In genomic region chr2:218010838-218011616, GRCh38 we compare ENCODE assay signal across 9 cellular contexts. TPM values are rescaled to one million over a fixed set of nuclear protein-coding genes. Genes with fewer than 3 reads are reported as not detected.
DNase-seq lines count a peak whose midpoint lies in the region; ATAC-seq and TF ChIP-seq lines count a peak whose summit lies in the region.
"Had no signal": no experiment of that assay in that cellular context is flagged by ENCODE, and none has a peak within 500 bp of the region (broad histone marks: within the 10 kb centered on the region; RNA-seq: fewer than 3 reads in every experiment).

No MANE protein-coding gene starts in this region.

- ATAC-seq in GM19324 (IDR thresholded peaks at IDR 0.05; ENCODE audit: low FRiP score, unreplicated experiment) (no peak), GM21737 (IDR thresholded peaks at IDR 0.05; ENCODE audit: unreplicated experiment) (no peak)

- DNase-seq in HAP-1 (ENCODE audit: low spot score in 2 of 2) (no peak), NT2/D1 (ENCODE audit: low read depth, low spot score) (no peak), fibroblast of pulmonary artery (ENCODE audit: low read depth) (peak; percentile 44), SW480 (ENCODE audit: low spot score) (no peak)

- in situ Hi-C loops in HAP-1 (cut with MboI; ENCODE audit: low sequenced_read_pairs): no loop called here

- H3K9me3 ChIP-seq in HAP-1: no peaks in the 10 kb centered on the region
- H3K9me3 ChIP-seq in NT2/D1 (ENCODE audit: insufficient read depth, low read length): no peaks in the 10 kb centered on the region
- no peaks in the 10 kb centered on the region for H3K9me3 ChIP-seq in skeletal muscle satellite cell (replicated peaks; ENCODE audit: low read length)
- H3K9me3 ChIP-seq: SJCRH30 had no signal

- H3K27me3 ChIP-seq in HAP-1 (ENCODE audit: low read depth) (0 out of 2 replicates have a peak, but pooled peaks cover 3% of the 10 kb centered on the region), NT2/D1 (ENCODE audit: insufficient read depth, insufficient read length) (peaks cover 45% of the 10 kb centered on the region), skeletal muscle satellite cell (ENCODE audit: control insufficient read depth, insufficient read depth, low read length) (no peaks in the 10 kb centered on the region)

- H3K9ac ChIP-seq in NT2/D1 (ENCODE audit: insufficient read length, low read depth) (peak overlapping the region; percentile 73), skeletal muscle satellite cell (ENCODE audit: low read depth, low read length) (no peak overlapping the region)

- no peak for TF ChIP-seq CTCF in fibroblast of pulmonary artery (IDR thresholded peaks at IDR 0.05; ENCODE audit: low read length, missing control alignments)

- H3K4me1 ChIP-seq in HAP-1 (no peaks in the 10 kb centered on the region), NT2/D1 (ENCODE audit: insufficient read depth, insufficient read length) (peaks cover 20% of the 10 kb centered on the region), skeletal muscle satellite cell (ENCODE audit: control insufficient read depth, insufficient read depth, low read length) (peaks cover 36% of the 10 kb centered on the region)
- H3K4me1 ChIP-seq: SJCRH30 had no signal

- peak overlapping the region; percentile 46 for H3K4me3 ChIP-seq in HAP-1
- no peak overlapping the region for H3K4me3 ChIP-seq in NT2/D1 (ENCODE audit: insufficient read length, low read depth)
- peak overlapping the region; percentile 67 for H3K4me3 ChIP-seq in fibroblast of pulmonary artery (replicated peaks; ENCODE audit: low read depth, low read length)
- H3K4me3 ChIP-seq in skeletal muscle satellite cell (ENCODE audit: low read length): peak overlapping the region; percentile 83

- peak overlapping the region; percentile 97 for H3K4me2 ChIP-seq in skeletal muscle satellite cell (ENCODE audit: low read length)

- H3K36me3 ChIP-seq in HAP-1 (replicated peaks) (no peaks in the 10 kb centered on the region), NT2/D1 (ENCODE audit: insufficient read depth, insufficient read length, low read length) (no peaks in the 10 kb centered on the region), skeletal muscle satellite cell (ENCODE audit: insufficient read depth, low read length) (no peaks in the 10 kb centered on the region)
- H3K36me3 ChIP-seq: SJCRH30 had no signal

RNA-seq across cellular contexts. Expression of gene TNS1, which starts 8.2 kb away (rescaled TPM):
- 44.9 and 97.0 TPM in 2 replicates for total RNA-seq in skeletal muscle satellite cell (2012; rRNA removed)

RNA-seq across cellular contexts. Expression of gene RUFY4, which starts 58.0 kb away (rescaled TPM):
- not detected in 2 replicates for total RNA-seq in skeletal muscle satellite cell (2012; rRNA removed)
- total RNA-seq: H4, SJCRH30 had no signal
